ENCODE assay signal across 22 cellular contexts in genomic region chr4:25449270-25449669, GRCh38.
DNase-seq lines count a peak whose midpoint lies in the region; ATAC-seq and TF ChIP-seq lines count a peak whose summit lies in the region.
"Had no signal": no experiment of that assay in that cellular context is flagged by ENCODE, and none has a peak within 500 bp of the region (broad histone marks: within the 10 kb centered on the region; RNA-seq: fewer than 3 reads in every experiment).

No MANE protein-coding gene starts in this region.

- H3K36me3 ChIP-seq in mammary epithelial cell (ENCODE audit: insufficient read depth, low read length): no peaks in the 10 kb centered on the region
- no peaks in the 10 kb centered on the region for H3K36me3 ChIP-seq in mesendoderm (ENCODE audit: control insufficient read depth, insufficient read depth, low read length)
- H3K36me3 ChIP-seq in SK-N-SH (replicated peaks in 1 of 2; ENCODE audit: control insufficient read depth in 1 of 2, insufficient read depth in 2 of 2, low read length in 1 of 2): no peaks in the 10 kb centered on the region
- H3K36me3 ChIP-seq: BLaER1 treated with 17β-estradiol and CSF1 and Interleukin-3, amounts not matched to agents 10 nM and 100 nM; brain microvascular endothelial cell; colonic mucosa; uterus had no signal

- peak overlapping the region; percentile 50 for H2AFZ ChIP-seq in mammary epithelial cell (ENCODE audit: low read depth, low read length)
- H2AFZ ChIP-seq in SK-N-SH (ENCODE audit: low read depth): no peak overlapping the region

- no peak overlapping the region for H2BK5ac ChIP-seq in mesendoderm (ENCODE audit: low read length)

- no peak overlapping the region for H3K18ac ChIP-seq in mesendoderm (ENCODE audit: low read length)

- intact Hi-C loops in mammary epithelial cell (cut with micrococcal nuclease): loop anchor here (10.0 kb wide), 2 partner anchors 416 to 466 kb away; partner anchors contain the start of genes SEL1L3 and SMIM20

- no peak for ATAC-seq in HG03439 (IDR thresholded peaks at IDR 0.05; ENCODE audit: unreplicated experiment)
- ATAC-seq: Right ventricle myocardium inferior, sciatic nerve, T-cell had no signal

- H4K8ac ChIP-seq in mesendoderm (ENCODE audit: low read depth, low read length): no peak overlapping the region

- no peaks in the 10 kb centered on the region for H4K20me1 ChIP-seq in mammary epithelial cell (ENCODE audit: insufficient read depth, low read length)
- no peaks in the 10 kb centered on the region for H4K20me1 ChIP-seq in SK-N-SH (ENCODE audit: insufficient read depth)
- H4K20me1 ChIP-seq: BLaER1 treated with 17β-estradiol and CSF1 and Interleukin-3, amounts not matched to agents 10 nM and 100 nM had no signal

- H3K9me2 ChIP-seq in SK-N-SH: no peaks in the 10 kb centered on the region

- H3K4me2 ChIP-seq in mammary epithelial cell (ENCODE audit: insufficient read depth, low read depth, low read length) (peak overlapping the region; percentile 49), mesendoderm (ENCODE audit: low read length) (no peak overlapping the region), SK-N-SH (no peak overlapping the region)

- dilution Hi-C loops in mammary epithelial cell (cut with HindIII; ENCODE audit: low sequenced_read_pairs): no loop called here

- TSS peak; percentile 78 for BruUV-seq in mammary epithelial cell (replicated peaks; lab: Mats Ljungman, UMichigan)

- in situ Hi-C loops in mammary epithelial cell (cut with MboI; ENCODE audit: low sequenced_read_pairs in 2 of 2): loop anchor here in 1 of 2 donors (10.0 to 25.0 kb wide), 2 partner anchors 316 to 463 kb away; partner anchors contain the start of gene SMIM20

- H3K9me3 ChIP-seq in mammary epithelial cell (replicated peaks; ENCODE audit: insufficient read depth, low read length): no peaks in the 10 kb centered on the region
- no peaks in the 10 kb centered on the region for H3K9me3 ChIP-seq in SK-N-SH
- H3K9me3 ChIP-seq: BLaER1 treated with 17β-estradiol and CSF1 and Interleukin-3, amounts not matched to agents 10 nM and 100 nM; colonic mucosa; uterus had no signal

- no peak for TF ChIP-seq CTCF in mammary epithelial cell (conservative IDR thresholded peaks at IDR 0.05 in 1 of 2, IDR thresholded peaks at IDR 0.05 in 1 of 2; ENCODE audit: extremely low read depth in 1 of 2, insufficient read depth in 1 of 2, low read depth in 1 of 2, low read length in 2 of 2)
- TF ChIP-seq CTCF in SK-N-SH (IDR thresholded peaks at IDR 0.05): no peak

- POLR2A ChIA-PET in SK-N-SH (lab: Yijun Ruan, JAX): no interaction called here

- peaks cover 17% of the 10 kb centered on the region for H3K4me1 ChIP-seq in mammary epithelial cell (ENCODE audit: insufficient read depth, low read length)
- peaks cover 2% of the 10 kb centered on the region for H3K4me1 ChIP-seq in mesendoderm (ENCODE audit: control insufficient read depth, low read depth, low read length)
- H3K4me1 ChIP-seq in SK-N-SH (ENCODE audit: control insufficient read depth in 1 of 2, insufficient read depth in 2 of 2, low read depth in 1 of 2, low read length in 1 of 2): no peaks in the 10 kb centered on the region
- H3K4me1 ChIP-seq: colonic mucosa, uterus had no signal

- CTCF ChIA-PET in mammary epithelial cell (lab: Charles Lee; ENCODE audit: low non-redundant PET) (no interaction called here), SK-N-SH (lab: Yijun Ruan, JAX) (interaction anchor here (0.9 to 1.3 kb wide), 2 partner anchors 9 to 319 kb away, joined by 6 to 10 read pairs; no protein-coding TSS in a partner anchor)

- no peak for TF ChIP-seq RAD21 in SK-N-SH (IDR thresholded peaks at IDR 0.05; ENCODE audit: low read length)

- H3K9ac ChIP-seq in mammary epithelial cell (ENCODE audit: insufficient read depth, low read length) (no peak overlapping the region), mesendoderm (ENCODE audit: low read length) (no peak overlapping the region), SK-N-SH (no peak overlapping the region)
- H3K9ac ChIP-seq: BLaER1 treated with 17β-estradiol and CSF1 and Interleukin-3, amounts not matched to agents 10 nM and 100 nM had no signal

- H2BK15ac ChIP-seq in mesendoderm (replicated peaks; ENCODE audit: low read depth): no peak overlapping the region

- H2BK120ac ChIP-seq in mesendoderm (ENCODE audit: low read depth, low read length): no peak overlapping the region

- no peaks in the 10 kb centered on the region for H3K79me1 ChIP-seq in mesendoderm (ENCODE audit: low read length)

- H4K5ac ChIP-seq in mesendoderm (ENCODE audit: low read length): no peak overlapping the region

- H3F3A ChIP-seq in SK-N-SH (replicated peaks; ENCODE audit: insufficient read depth): no peaks in the 10 kb centered on the region

- H3K27ac ChIP-seq in mammary epithelial cell (ENCODE audit: insufficient read depth, low read depth, low read length) (peak overlapping the region; percentile 26), mesendoderm (ENCODE audit: low read depth, low read length) (no peak overlapping the region), SK-N-SH (ENCODE audit: low read depth in 2 of 2, low read length in 1 of 2) (no peak overlapping the region)
- H3K27ac ChIP-seq: BLaER1 treated with 17β-estradiol and CSF1 and Interleukin-3, amounts not matched to agents 10 nM and 100 nM; brain microvascular endothelial cell; colonic mucosa; uterus had no signal

- H3K23ac ChIP-seq in mesendoderm (ENCODE audit: low read length): no peak overlapping the region

- H2AK5ac ChIP-seq in mesendoderm (ENCODE audit: low read length): no peak overlapping the region

- H3K56ac ChIP-seq in mesendoderm (ENCODE audit: low read length): no peak overlapping the region

- H3K4ac ChIP-seq in mesendoderm (ENCODE audit: low read depth, low read length): no peak overlapping the region

- WGBS in mammary epithelial cell (ENCODE audit: low coverage, missing lambda C conversion rate): 26% methylated on average over 5 of the region's 5 CpGs
- no CpG with 5 or more reads among the region's 5 CpGs for WGBS in mesendoderm (ENCODE audit: extremely low coverage, insufficient coverage, low lambda C conversion rate)
- 53% methylated on average over 5 of the region's 5 CpGs for WGBS in SK-N-SH (ENCODE audit: low lambda C conversion rate)

- DNase-seq in Daoy (ENCODE audit: low read depth) (peak; percentile 54), HK-2 (ENCODE audit: unreplicated experiment) (peak; percentile 14), mammary epithelial cell (no peak), mesendoderm (peak; percentile 43), anterior cingulate cortex (lab: John Stamatoyannopoulos, UW) (no peak), SK-N-SH (no peak), NCI-H774 (lab: John Stamatoyannopoulos, UW) (no peak)
- DNase-seq: activated CD4-positive, alpha-beta T cell treated with anti-CD3 and anti-CD28 coated beads for 1 hour; activated CD8-positive, alpha-beta memory T cell treated with anti-CD3 and anti-CD28 coated beads for 24 hours; brain microvascular endothelial cell; colonic mucosa; KG1; NCI-H2029; NCI-H2227 treated with DMSO at 0.1 percent for 48 hours; nephron progenitor cell; OCI-M1; T-cell; uterus had no signal

- no peak for TF ChIP-seq EP300 in SK-N-SH (IDR thresholded peaks at IDR 0.05; ENCODE audit: borderline replicate concordance in 1 of 2, low read depth in 1 of 2, low read length in 1 of 2)

- H3K4me3 ChIP-seq in mammary epithelial cell (replicated peaks in 1 of 3; ENCODE audit: insufficient read depth in 1 of 3, low read depth in 2 of 3, low read length in 3 of 3) (no peak overlapping the region), mesendoderm (ENCODE audit: low read length) (no peak overlapping the region), SK-N-SH (ENCODE audit: low read depth in 2 of 2, low read length in 1 of 2) (no peak overlapping the region)
- H3K4me3 ChIP-seq: BLaER1 treated with 17β-estradiol and CSF1 and Interleukin-3, amounts not matched to agents 10 nM and 100 nM; colonic mucosa; uterus had no signal

- H3K27me3 ChIP-seq in mammary epithelial cell (ENCODE audit: insufficient read depth, low read length): no peaks in the 10 kb centered on the region
- no peaks in the 10 kb centered on the region for H3K27me3 ChIP-seq in mesendoderm (ENCODE audit: insufficient read depth, low read length, poor library complexity)
- no peaks in the 10 kb centered on the region for H3K27me3 ChIP-seq in SK-N-SH (ENCODE audit: insufficient read depth)
- H3K27me3 ChIP-seq: BLaER1 treated with 17β-estradiol and CSF1 and Interleukin-3, amounts not matched to agents 10 nM and 100 nM; brain microvascular endothelial cell; colonic mucosa; uterus had no signal

- H3K79me2 ChIP-seq in mammary epithelial cell (ENCODE audit: insufficient read depth, low read length) (no peaks in the 10 kb centered on the region), mesendoderm (ENCODE audit: control insufficient read depth, insufficient read depth, low read length) (no peaks in the 10 kb centered on the region), SK-N-SH (ENCODE audit: insufficient read depth) (no peaks in the 10 kb centered on the region)

TF ChIP-seq in SK-N-SH, 30 proteins besides CTCF, POLR2A, EP300 and RAD21:
- no peak for TF ChIP-seq USF1 (IDR thresholded peaks at IDR 0.05; ENCODE audit: borderline replicate concordance, low read depth)

Comparison
In these comparisons a context has a peak if more than half of its experiments do, and no peak if none do; other contexts are left out.
1. DNase-seq: peak in Daoy (single experiment), HK-2 (single experiment) and mesendoderm (single experiment); none in mammary epithelial cell (single experiment), anterior cingulate cortex (0 of 58), SK-N-SH (single experiment) and NCI-H774 (single experiment).